Comparison of ENCODE assay signal across 1 cellular context in the genomic region with DNA sequence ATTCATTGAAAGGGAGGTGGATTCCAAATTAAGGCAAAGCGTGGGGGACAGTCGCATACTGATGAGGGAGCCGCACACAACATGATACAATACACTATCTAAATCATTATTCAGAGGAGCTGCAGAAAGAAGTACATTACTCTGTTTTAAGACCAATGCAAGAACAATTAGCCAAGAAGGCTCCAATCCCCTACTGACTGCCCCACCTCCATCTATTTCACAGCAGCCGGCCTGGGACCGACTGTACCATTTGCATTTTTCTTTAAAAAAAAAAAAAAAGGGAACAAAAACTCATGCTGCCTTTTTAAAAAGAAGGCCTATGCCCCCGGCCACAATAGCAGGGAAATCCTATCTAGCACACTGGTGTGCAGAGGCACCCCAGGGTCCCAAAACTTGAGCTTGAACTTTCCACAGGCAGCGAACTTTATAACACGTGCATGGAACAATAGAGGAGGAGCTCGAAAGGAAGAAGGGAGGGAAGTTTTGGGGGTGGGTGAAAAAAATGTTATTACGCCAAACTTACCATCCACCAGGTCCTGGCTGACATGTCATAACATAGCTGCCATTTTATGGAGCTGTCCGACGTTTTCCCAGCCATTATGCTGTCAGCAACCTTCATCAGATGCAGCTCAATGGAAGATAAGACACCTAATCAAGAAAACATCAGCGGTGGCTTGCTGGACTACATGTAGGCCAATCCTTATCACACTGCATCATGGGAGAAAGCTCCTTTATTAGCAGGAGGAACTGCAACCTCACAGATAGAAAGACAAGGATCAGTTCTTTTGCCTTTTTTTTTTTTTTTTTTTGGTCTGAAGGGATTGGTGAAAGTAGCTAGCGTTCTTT.
TF ChIP-seq lines count a peak whose summit lies in the region.

No MANE protein-coding gene starts in this region.

TF ChIP-seq in K562, 482 proteins besides CTCF, POLR2A, EP300 and RAD21 (continued from another document and continues in another):
- TF ChIP-seq CLOCK (CRISPR knock-in tag; IDR thresholded peaks at IDR 0.05; ENCODE audit: borderline replicate concordance), result no peak
- TF ChIP-seq, protein P1, sequence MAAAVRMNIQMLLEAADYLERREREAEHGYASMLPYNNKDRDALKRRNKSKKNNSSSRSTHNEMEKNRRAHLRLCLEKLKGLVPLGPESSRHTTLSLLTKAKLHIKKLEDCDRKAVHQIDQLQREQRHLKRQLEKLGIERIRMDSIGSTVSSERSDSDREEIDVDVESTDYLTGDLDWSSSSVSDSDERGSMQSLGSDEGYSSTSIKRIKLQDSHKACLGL (CRISPR knock-in tag; IDR thresholded peaks at IDR 0.05; ENCODE audit: borderline replicate concordance, poor library complexity, severe bottlenecking), result no peak
- no peak for TF ChIP-seq TCF7 (IDR thresholded peaks at IDR 0.05; ENCODE audit: borderline replicate concordance)
- TF ChIP-seq EZH2 (IDR thresholded peaks at IDR 0.05; ENCODE audit: borderline replicate concordance, low read depth, low read length), result no peak
- peak; percentile 80 for TF ChIP-seq FOXJ2 (tag; IDR thresholded peaks at IDR 0.05)
- TF ChIP-seq ZFP36 (IDR thresholded peaks at IDR 0.05; ENCODE audit: low read depth, low read length, partially characterized antibody), result no peak
- TF ChIP-seq ZKSCAN1 (IDR thresholded peaks at IDR 0.05; ENCODE audit: low read depth, low read length), result no peak
- TF ChIP-seq CHAMP1 (IDR thresholded peaks at IDR 0.05), result no peak
- TF ChIP-seq FOXM1 (IDR thresholded peaks at IDR 0.05; ENCODE audit: low read depth), result no peak
- no peak for TF ChIP-seq FOXM1 (CRISPR knock-in tag; IDR thresholded peaks at IDR 0.05; ENCODE audit: low read depth)
- TF ChIP-seq GATAD2A (IDR thresholded peaks at IDR 0.05), result no peak
- no peak for TF ChIP-seq MAFF (IDR thresholded peaks at IDR 0.05; ENCODE audit: low read length)
- TF ChIP-seq ZKSCAN3 (CRISPR knock-in tag; IDR thresholded peaks at IDR 0.05), result no peak
- TF ChIP-seq CREBBP (IDR thresholded peaks at IDR 0.05; ENCODE audit: low read depth, low read length), result no peak
- TF ChIP-seq TRIM28 (IDR thresholded peaks at IDR 0.05), result no peak
- no peak for TF ChIP-seq MYBL2 (IDR thresholded peaks at IDR 0.05; ENCODE audit: low read depth)
- no peak for TF ChIP-seq MYBL2 (CRISPR knock-in tag; IDR thresholded peaks at IDR 0.05; ENCODE audit: borderline replicate concordance)
- TF ChIP-seq PRMT5 (CRISPR knock-in tag; IDR thresholded peaks at IDR 0.05), result no peak
- TF ChIP-seq ESRRB (CRISPR knock-in tag; IDR thresholded peaks at IDR 0.05; ENCODE audit: borderline replicate concordance), result no peak
- TF ChIP-seq, protein P2, sequence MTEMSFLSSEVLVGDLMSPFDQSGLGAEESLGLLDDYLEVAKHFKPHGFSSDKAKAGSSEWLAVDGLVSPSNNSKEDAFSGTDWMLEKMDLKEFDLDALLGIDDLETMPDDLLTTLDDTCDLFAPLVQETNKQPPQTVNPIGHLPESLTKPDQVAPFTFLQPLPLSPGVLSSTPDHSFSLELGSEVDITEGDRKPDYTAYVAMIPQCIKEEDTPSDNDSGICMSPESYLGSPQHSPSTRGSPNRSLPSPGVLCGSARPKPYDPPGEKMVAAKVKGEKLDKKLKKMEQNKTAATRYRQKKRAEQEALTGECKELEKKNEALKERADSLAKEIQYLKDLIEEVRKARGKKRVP (CRISPR knock-in tag; IDR thresholded peaks at IDR 0.05), result no peak
- TF ChIP-seq ZNF217 (CRISPR knock-in tag; IDR thresholded peaks at IDR 0.05), result no peak
- TF ChIP-seq SRSF1 (IDR thresholded peaks at IDR 0.05; ENCODE audit: low read depth, low read length), result no peak
- no peak for TF ChIP-seq MEF2A (IDR thresholded peaks at IDR 0.05; ENCODE audit: control insufficient read depth, low read depth, low read length)
- no peak for TF ChIP-seq HOXB6 (CRISPR knock-in tag; IDR thresholded peaks at IDR 0.05; ENCODE audit: borderline replicate concordance)
- no peak for TF ChIP-seq TOE1 (IDR thresholded peaks at IDR 0.05; ENCODE audit: borderline replicate concordance)
- TF ChIP-seq TOE1 (CRISPR knock-in tag; IDR thresholded peaks at IDR 0.05; ENCODE audit: borderline replicate concordance, low read depth), result no peak
- TF ChIP-seq GTF2B (IDR thresholded peaks at IDR 0.05; ENCODE audit: extremely low read depth, insufficient read length), result no peak
- TF ChIP-seq, protein P3, sequence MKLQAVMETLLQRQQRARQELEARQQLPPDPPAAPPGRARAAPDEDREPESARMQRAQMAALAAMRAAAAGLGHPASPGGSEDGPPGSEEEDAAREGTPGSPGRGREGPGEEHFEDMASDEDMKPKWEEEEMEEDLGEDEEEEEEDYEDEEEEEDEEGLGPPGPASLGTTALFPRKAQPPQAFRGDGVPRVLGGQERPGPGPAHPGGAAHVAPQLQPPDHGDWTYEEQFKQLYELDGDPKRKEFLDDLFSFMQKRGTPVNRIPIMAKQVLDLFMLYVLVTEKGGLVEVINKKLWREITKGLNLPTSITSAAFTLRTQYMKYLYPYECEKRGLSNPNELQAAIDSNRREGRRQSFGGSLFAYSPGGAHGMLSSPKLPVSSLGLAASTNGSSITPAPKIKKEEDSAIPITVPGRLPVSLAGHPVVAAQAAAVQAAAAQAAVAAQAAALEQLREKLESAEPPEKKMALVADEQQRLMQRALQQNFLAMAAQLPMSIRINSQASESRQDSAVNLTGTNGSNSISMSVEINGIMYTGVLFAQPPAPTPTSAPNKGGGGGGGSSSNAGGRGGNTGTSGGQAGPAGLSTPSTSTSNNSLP (IDR thresholded peaks at IDR 0.05; ENCODE audit: borderline replicate concordance, low read depth, low read length), result 0 out of 2 replicates have a peak, but pooled peaks have one; percentile 13
- TF ChIP-seq, protein P4, sequence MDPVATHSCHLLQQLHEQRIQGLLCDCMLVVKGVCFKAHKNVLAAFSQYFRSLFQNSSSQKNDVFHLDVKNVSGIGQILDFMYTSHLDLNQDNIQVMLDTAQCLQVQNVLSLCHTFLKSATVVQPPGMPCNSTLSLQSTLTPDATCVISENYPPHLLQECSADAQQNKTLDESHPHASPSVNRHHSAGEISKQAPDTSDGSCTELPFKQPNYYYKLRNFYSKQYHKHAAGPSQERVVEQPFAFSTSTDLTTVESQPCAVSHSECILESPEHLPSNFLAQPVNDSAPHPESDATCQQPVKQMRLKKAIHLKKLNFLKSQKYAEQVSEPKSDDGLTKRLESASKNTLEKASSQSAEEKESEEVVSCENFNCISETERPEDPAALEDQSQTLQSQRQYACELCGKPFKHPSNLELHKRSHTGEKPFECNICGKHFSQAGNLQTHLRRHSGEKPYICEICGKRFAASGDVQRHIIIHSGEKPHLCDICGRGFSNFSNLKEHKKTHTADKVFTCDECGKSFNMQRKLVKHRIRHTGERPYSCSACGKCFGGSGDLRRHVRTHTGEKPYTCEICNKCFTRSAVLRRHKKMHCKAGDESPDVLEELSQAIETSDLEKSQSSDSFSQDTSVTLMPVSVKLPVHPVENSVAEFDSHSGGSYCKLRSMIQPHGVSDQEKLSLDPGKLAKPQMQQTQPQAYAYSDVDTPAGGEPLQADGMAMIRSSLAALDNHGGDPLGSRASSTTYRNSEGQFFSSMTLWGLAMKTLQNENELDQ (CRISPR knock-in tag; IDR thresholded peaks at IDR 0.05; ENCODE audit: borderline replicate concordance), result no peak
- TF ChIP-seq MIER1 (IDR thresholded peaks at IDR 0.05; ENCODE audit: low read depth), result no peak
- no peak for TF ChIP-seq E2F8 (IDR thresholded peaks at IDR 0.05; ENCODE audit: low read depth, partially characterized antibody)
- TF ChIP-seq, protein P5, sequence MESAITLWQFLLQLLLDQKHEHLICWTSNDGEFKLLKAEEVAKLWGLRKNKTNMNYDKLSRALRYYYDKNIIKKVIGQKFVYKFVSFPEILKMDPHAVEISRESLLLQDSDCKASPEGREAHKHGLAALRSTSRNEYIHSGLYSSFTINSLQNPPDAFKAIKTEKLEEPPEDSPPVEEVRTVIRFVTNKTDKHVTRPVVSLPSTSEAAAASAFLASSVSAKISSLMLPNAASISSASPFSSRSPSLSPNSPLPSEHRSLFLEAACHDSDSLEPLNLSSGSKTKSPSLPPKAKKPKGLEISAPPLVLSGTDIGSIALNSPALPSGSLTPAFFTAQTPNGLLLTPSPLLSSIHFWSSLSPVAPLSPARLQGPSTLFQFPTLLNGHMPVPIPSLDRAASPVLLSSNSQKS (CRISPR knock-in tag; IDR thresholded peaks at IDR 0.05), result no peak
- TF ChIP-seq ZNF324 (CRISPR knock-in tag; IDR thresholded peaks at IDR 0.05), result no peak
- no peak for TF ChIP-seq DEAF1 (CRISPR knock-in tag; IDR thresholded peaks at IDR 0.05)
- no peak for TF ChIP-seq SIN3A (IDR thresholded peaks at IDR 0.05; ENCODE audit: borderline replicate concordance in 2 of 2, control insufficient read depth in 1 of 2, low read depth in 2 of 2, low read length in 2 of 2)
- TF ChIP-seq KAT8 (IDR thresholded peaks at IDR 0.05; ENCODE audit: low read depth), result peak; percentile 40; the same call in 1 of the 2 replicates
- no peak for TF ChIP-seq KLF1 (tag; IDR thresholded peaks at IDR 0.05)
